29 cellular contexts compared by ENCODE assay signal in the genomic region with DNA sequence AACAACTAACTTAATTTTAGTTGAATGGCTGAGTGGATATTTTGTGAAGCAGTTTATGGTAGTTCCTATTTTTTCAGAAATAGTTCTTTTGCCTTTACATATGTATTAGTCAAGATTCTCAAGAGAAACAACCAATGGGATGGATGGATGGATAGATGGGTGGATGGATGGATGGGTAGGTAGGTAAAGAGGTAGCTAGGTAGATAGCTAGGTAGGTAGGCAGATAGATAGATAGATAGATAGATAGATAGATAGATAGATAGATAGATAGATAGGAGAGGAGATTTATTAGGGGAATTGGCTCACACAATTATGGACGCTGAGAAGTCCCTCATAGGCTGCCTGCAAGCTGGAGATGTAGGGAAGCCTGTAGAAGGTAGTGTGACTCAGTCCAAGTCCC.
"Had no signal": no experiment of that assay in that cellular context is flagged by ENCODE, and none has a peak within 500 bp of the region (broad histone marks: within the 10 kb centered on the region; RNA-seq: fewer than 3 reads in every experiment).

No MANE protein-coding gene starts in this region.

- H3K4me1 Mint-ChIP-seq: endodermal cell had no signal

- H3K4me1 ChIP-seq: colonic mucosa had no signal

- H3K27ac Mint-ChIP-seq: dendritic cell treated with granulocyte-macrophage colony-stimulating factor and Interleukin-4, amounts not matched to agents 40 ng/mL and 50 ng/mL, for 4 days; effector memory CD8-positive, alpha-beta T cell; endodermal cell had no signal

- DNase-seq: colonic mucosa; cortex of kidney; dermis blood vessel endothelial cell; dorsolateral prefrontal cortex; effector CD4-positive, alpha-beta T cell; effector CD8-positive, alpha-beta T cell; effector memory CD4-positive, alpha-beta T cell; effector memory CD8-positive, alpha-beta T cell; endodermal cell; erythroblast; esophagus squamous epithelium; foreskin fibroblast; foreskin keratinocyte; foreskin melanocyte; gastrocnemius medialis; glutamatergic neuron; head of caudate nucleus; heart left ventricle; heart right ventricle had no signal

- FAIRE-seq: colon, endometrium, endothelial cell of umbilical vein, frontal cortex had no signal

- H3K4me3 ChIP-seq: colonic mucosa, coronary artery, dorsolateral prefrontal cortex, esophagus muscularis mucosa, esophagus squamous epithelium, gastrocnemius medialis, gastroesophageal sphincter, heart left ventricle, heart right ventricle had no signal

- H3K27ac ChIP-seq: colonic mucosa, coronary artery, dorsolateral prefrontal cortex, epithelial cell of prostate, esophagus muscularis mucosa, esophagus squamous epithelium, foreskin keratinocyte, gastrocnemius medialis, gastroesophageal sphincter, heart left ventricle, heart right ventricle had no signal

- H3K9me3 Mint-ChIP-seq: dendritic cell treated with granulocyte-macrophage colony-stimulating factor and Interleukin-4, amounts not matched to agents 40 ng/mL and 50 ng/mL, for 4 days had no signal

- H3K9me3 ChIP-seq: colonic mucosa, esophagus muscularis mucosa, esophagus squamous epithelium, gastrocnemius medialis, gastroesophageal sphincter, heart left ventricle, heart right ventricle had no signal

- H3K27me3 ChIP-seq: colonic mucosa, dorsolateral prefrontal cortex, esophagus muscularis mucosa, esophagus squamous epithelium, foreskin keratinocyte, gastrocnemius medialis, gastroesophageal sphincter, heart left ventricle, heart right ventricle had no signal

- ATAC-seq: effector memory CD8-positive, alpha-beta T cell; esophagus mucosa; gastrocnemius medialis; gastroesophageal sphincter; heart left ventricle; heart right ventricle had no signal

- H3K4me3 Mint-ChIP-seq: dendritic cell treated with granulocyte-macrophage colony-stimulating factor and Interleukin-4, amounts not matched to agents 40 ng/mL and 50 ng/mL, for 4 days; effector memory CD8-positive, alpha-beta T cell; endodermal cell had no signal

- H3K27me3 Mint-ChIP-seq: dendritic cell treated with granulocyte-macrophage colony-stimulating factor and Interleukin-4, amounts not matched to agents 40 ng/mL and 50 ng/mL, for 4 days; effector memory CD8-positive, alpha-beta T cell had no signal

- H3K36me3 ChIP-seq: colonic mucosa, esophagus muscularis mucosa, esophagus squamous epithelium, gastrocnemius medialis, gastroesophageal sphincter, heart left ventricle, heart right ventricle had no signal
